14 cellular contexts compared by ENCODE assay signal in the genomic region with DNA sequence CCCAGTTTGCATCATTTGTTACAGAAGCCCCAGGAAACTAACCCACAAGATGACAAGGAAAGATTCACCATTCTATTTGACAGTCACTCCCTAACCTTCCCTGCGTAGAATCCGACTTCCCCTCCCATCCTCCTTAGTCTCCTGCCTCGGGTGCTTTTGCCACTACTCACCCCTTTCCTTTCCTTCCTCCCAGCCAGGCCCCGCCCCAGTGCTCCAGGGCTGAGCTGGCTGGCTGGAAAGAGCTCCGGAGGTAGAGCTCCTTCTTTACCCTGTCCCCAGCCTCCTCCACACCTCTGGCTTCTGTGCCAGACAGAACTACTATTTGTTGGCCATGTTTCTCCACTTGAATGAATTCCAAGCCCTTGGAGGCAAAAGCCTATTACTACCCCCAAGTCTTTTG.
DNase-seq lines count a peak whose midpoint lies in the region; ATAC-seq and TF ChIP-seq lines count a peak whose summit lies in the region.
"Had no signal": no experiment of that assay in that cellular context is flagged by ENCODE, and none has a peak within 500 bp of the region (broad histone marks: within the 10 kb centered on the region; RNA-seq: fewer than 3 reads in every experiment).

No MANE protein-coding gene starts in this region.

- in situ Hi-C loops in KBM-7 (cut with MboI; ENCODE audit: low pct_unique_long_range_greater_than_20kb, low sequenced_read_pairs): loop anchor here (25.0 kb wide), 2 partner anchors 351 to 551 kb away; no protein-coding TSS in a partner anchor

- H3K27me3 ChIP-seq in suprapubic skin: peaks cover 3% of the 10 kb centered on the region

- H3K4me3 Mint-ChIP-seq in osteocyte (ENCODE audit: unreplicated experiment): no peak overlapping the region
- H3K4me3 Mint-ChIP-seq in activated CD8-positive, alpha-beta memory T cell treated with anti-CD3 and anti-CD28 coated beads, Interleukin-2, amount 10 ng/mL, durations not matched to agents 7 days and 5 days: no peak overlapping the region
- H3K4me3 Mint-ChIP-seq: activated CD4-positive, alpha-beta memory T cell treated with anti-CD3 and anti-CD28 coated beads, Interleukin-2, amount 10 ng/mL, durations not matched to agents 7 days and 5 days; activated naive CD8-positive, alpha-beta T cell; B cell had no signal

- DNase-seq in EH (ENCODE audit: low read depth) (peak; percentile 53), KBM-7 (peak; percentile 1), epithelial cell of esophagus (ENCODE audit: low read depth) (peak; percentile 75), osteocyte (ENCODE audit: extremely low spot score, unreplicated experiment) (peak; percentile 64), cerebellar cortex (ENCODE audit: low spot score) (no peak), medulla oblongata (ENCODE audit: extremely low spot score) (no peak), suprapubic skin (ENCODE audit: low spot score in 2 of 2) (no peak)
- no peak for DNase-seq in activated CD8-positive, alpha-beta memory T cell treated with anti-CD3 and anti-CD28 coated beads, Interleukin-2, amount 10 ng/mL, durations not matched to agents 7 days and 5 days
- DNase-seq: activated CD4-positive, alpha-beta memory T cell treated with anti-CD3 and anti-CD28 coated beads, Interleukin-2, amount 10 ng/mL, durations not matched to agents 7 days and 5 days; activated T-cell treated with anti-CD3 and anti-CD28 coated beads, Interleukin-2, amount 50 U/mL, for 48 hours; heart right ventricle; stimulated activated CD4-positive, alpha-beta T cell treated with anti-CD3 and anti-CD28 coated beads, Interleukin-2, amount 100 ng/mL, for 48 hours had no signal

- peaks cover 4% of the 10 kb centered on the region for H3K4me1 Mint-ChIP-seq in osteocyte (ENCODE audit: unreplicated experiment)
- no peaks in the 10 kb centered on the region for H3K4me1 Mint-ChIP-seq in activated CD8-positive, alpha-beta memory T cell treated with anti-CD3 and anti-CD28 coated beads, Interleukin-2, amount 10 ng/mL, durations not matched to agents 7 days and 5 days
- H3K4me1 Mint-ChIP-seq: activated CD4-positive, alpha-beta memory T cell treated with anti-CD3 and anti-CD28 coated beads, Interleukin-2, amount 10 ng/mL, durations not matched to agents 7 days and 5 days had no signal

- H3K27ac Mint-ChIP-seq in osteocyte (ENCODE audit: unreplicated experiment): no peak overlapping the region
- no peak overlapping the region for H3K27ac Mint-ChIP-seq in activated CD8-positive, alpha-beta memory T cell treated with anti-CD3 and anti-CD28 coated beads, Interleukin-2, amount 10 ng/mL, durations not matched to agents 7 days and 5 days
- H3K27ac Mint-ChIP-seq: activated CD4-positive, alpha-beta memory T cell treated with anti-CD3 and anti-CD28 coated beads, Interleukin-2, amount 10 ng/mL, durations not matched to agents 7 days and 5 days; activated naive CD8-positive, alpha-beta T cell; B cell had no signal

- H3K9me3 Mint-ChIP-seq in osteocyte (ENCODE audit: unreplicated experiment): no peaks in the 10 kb centered on the region
- H3K9me3 Mint-ChIP-seq in activated CD8-positive, alpha-beta memory T cell treated with anti-CD3 and anti-CD28 coated beads, Interleukin-2, amount 10 ng/mL, durations not matched to agents 7 days and 5 days (ENCODE audit: low read depth): no peaks in the 10 kb centered on the region
- H3K9me3 Mint-ChIP-seq: activated CD4-positive, alpha-beta memory T cell treated with anti-CD3 and anti-CD28 coated beads, Interleukin-2, amount 10 ng/mL, durations not matched to agents 7 days and 5 days had no signal

- 45% methylated on average over 5 of the region's 5 CpGs for WGBS in suprapubic skin

- H3K36me3 ChIP-seq in suprapubic skin: no peaks in the 10 kb centered on the region
- H3K36me3 ChIP-seq: heart right ventricle had no signal

- CTCF ChIA-PET in activated CD8-positive, alpha-beta memory T cell treated with anti-CD3 and anti-CD28 coated beads, Interleukin-2, amount 10 ng/mL, durations not matched to agents 7 days and 5 days (lab: Charles Lee): interaction anchor here (1.3 to 4.1 kb wide), 3 partner anchors 322 to 565 kb away, joined by 5 to 28 read pairs (median 13); no protein-coding TSS in a partner anchor

- peaks cover 41% of the 10 kb centered on the region for H3K27me3 Mint-ChIP-seq in osteocyte (ENCODE audit: unreplicated experiment)
- peaks cover 25% of the 10 kb centered on the region for H3K27me3 Mint-ChIP-seq in activated CD8-positive, alpha-beta memory T cell treated with anti-CD3 and anti-CD28 coated beads, Interleukin-2, amount 10 ng/mL, durations not matched to agents 7 days and 5 days

- H3K4me3 ChIP-seq in epithelial cell of esophagus (ENCODE audit: low read length): no peak overlapping the region
- H3K4me3 ChIP-seq in suprapubic skin: no peak overlapping the region
- H3K4me3 ChIP-seq: heart right ventricle had no signal

- TF ChIP-seq POLR2A in suprapubic skin (IDR thresholded peaks at IDR 0.05): no peak

- TF ChIP-seq EP300 in suprapubic skin (IDR thresholded peaks at IDR 0.05): no peak

- no peak for TF ChIP-seq CTCF in epithelial cell of esophagus (IDR thresholded peaks at IDR 0.05; ENCODE audit: insufficient read depth, low read depth, low read length, missing control alignments)
- no peak for TF ChIP-seq CTCF in osteocyte (IDR thresholded peaks at IDR 0.05)
- no peak for TF ChIP-seq CTCF in suprapubic skin (IDR thresholded peaks at IDR 0.05)

- H3K36me3 Mint-ChIP-seq in osteocyte (ENCODE audit: unreplicated experiment): no peaks in the 10 kb centered on the region
- no peaks in the 10 kb centered on the region for H3K36me3 Mint-ChIP-seq in activated CD8-positive, alpha-beta memory T cell treated with anti-CD3 and anti-CD28 coated beads, Interleukin-2, amount 10 ng/mL, durations not matched to agents 7 days and 5 days
- H3K36me3 Mint-ChIP-seq: activated naive CD8-positive, alpha-beta T cell had no signal

- H3K4me1 ChIP-seq in suprapubic skin: peaks cover 26% of the 10 kb centered on the region

- no peak overlapping the region for H3K27ac ChIP-seq in suprapubic skin
- H3K27ac ChIP-seq: heart right ventricle had no signal

- no peak for ATAC-seq in activated CD8-positive, alpha-beta memory T cell treated with anti-CD3 and anti-CD28 coated beads, Interleukin-2, amount 10 ng/mL, durations not matched to agents 7 days and 5 days

- H3K9me3 ChIP-seq in suprapubic skin: no peaks in the 10 kb centered on the region
- H3K9me3 ChIP-seq: heart right ventricle had no signal

Comparison
In these comparisons a context has a peak if more than half of its experiments do, and no peak if none do; other contexts are left out.
1. DNase-seq: peak in EH (single experiment), KBM-7 (single experiment), epithelial cell of esophagus (single experiment) and osteocyte (single experiment); none in cerebellar cortex (single experiment), activated CD8-positive, alpha-beta memory T cell treated with anti-CD3 and anti-CD28 coated beads, Interleukin-2, amount 10 ng/mL, durations not matched to agents 7 days and 5 days (single experiment), medulla oblongata (single experiment) and suprapubic skin (0 of 2).